In the genomic region with DNA sequence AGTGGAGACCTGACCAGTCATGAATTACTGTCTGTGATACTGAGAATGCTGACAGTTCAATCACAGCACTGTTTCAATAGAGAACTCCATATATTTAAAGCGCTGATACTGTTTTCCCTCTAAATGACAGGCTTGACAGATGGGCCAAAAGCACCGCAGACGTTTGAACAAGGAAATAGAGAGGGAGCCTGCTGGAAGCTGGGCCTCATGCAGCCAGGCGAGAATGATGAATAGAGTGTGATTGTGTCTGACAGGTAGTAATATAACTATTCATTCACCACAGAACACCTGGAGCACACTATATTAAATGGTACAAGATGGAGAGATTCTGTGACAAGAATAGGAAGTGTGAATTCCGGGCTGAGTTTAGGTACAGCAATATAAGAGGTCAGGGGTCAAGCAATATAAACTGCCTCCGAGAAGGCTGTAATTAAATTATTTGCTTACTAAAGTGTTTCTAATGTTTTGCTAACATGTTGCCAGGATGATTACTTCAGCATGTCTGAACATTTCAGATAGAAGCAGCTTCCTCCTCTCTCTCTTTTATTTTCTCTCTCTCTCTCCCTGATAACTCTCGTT, we compare ENCODE assay signal across 1 cellular context.
TF ChIP-seq lines count a peak whose summit lies in the region.

No MANE protein-coding gene starts in this region.

TF ChIP-seq in SK-N-SH treated with all-trans-retinoic acid at 6 μM for 48 hours, 23 proteins besides CTCF, POLR2A, EP300 and RAD21 (continued from another document):
- TF ChIP-seq CSRNP3 (CRISPR knock-in tag; IDR thresholded peaks at IDR 0.05) (no peak), GLIS3 (CRISPR knock-in tag; IDR thresholded peaks at IDR 0.05) (no peak), ISL1 (CRISPR knock-in tag; IDR thresholded peaks at IDR 0.05) (no peak), ZC3H10 (CRISPR knock-in tag; IDR thresholded peaks at IDR 0.05) (no peak), ZNF70 (CRISPR knock-in tag; IDR thresholded peaks at IDR 0.05) (no peak), PATZ1 (CRISPR knock-in tag; IDR thresholded peaks at IDR 0.05; ENCODE audit: borderline replicate concordance) (no peak), BACH2 (CRISPR knock-in tag; IDR thresholded peaks at IDR 0.05; ENCODE audit: borderline replicate concordance) (no peak), RARB (CRISPR knock-in tag; IDR thresholded peaks at IDR 0.05) (no peak)
